Comparison of ENCODE assay signal across 21 cellular contexts in genomic region chr1:5751833-5752714, GRCh38.
DNase-seq lines count a peak whose midpoint lies in the region; ATAC-seq and TF ChIP-seq lines count a peak whose summit lies in the region.
"Had no signal": no experiment of that assay in that cellular context is flagged by ENCODE, and none has a peak within 500 bp of the region (broad histone marks: within the 10 kb centered on the region; RNA-seq: fewer than 3 reads in every experiment).

No MANE protein-coding gene starts in this region.

- TF ChIP-seq EP300 in SK-N-SH (IDR thresholded peaks at IDR 0.05; ENCODE audit: borderline replicate concordance in 1 of 2, low read depth in 1 of 2, low read length in 1 of 2): no peak
- TF ChIP-seq EP300 in upper lobe of left lung (IDR thresholded peaks at IDR 0.05): no peak

- H3K27me3 Mint-ChIP-seq in stimulated activated memory B cell treated with anti-CD40 and anti-IgM and Interleukin-4, amounts not matched to agents 10 μg/mL and 1 μg/mL and 100 μg/mL, for 72 hours: peaks cover 20% of the 10 kb centered on the region
- H3K27me3 Mint-ChIP-seq: CD4-positive, CD25-positive, alpha-beta regulatory T cell had no signal

- H2AFZ ChIP-seq in SK-N-SH (ENCODE audit: low read depth): no peak overlapping the region
- no peak overlapping the region for H2AFZ ChIP-seq in PC-3 (ENCODE audit: low read length)

- peaks cover 0 to 11% of the 10 kb centered on the region in 2 experiments; a peak in 1 of 4 replicates for H3K4me1 ChIP-seq in SK-N-SH (ENCODE audit: control insufficient read depth in 1 of 2, insufficient read depth in 2 of 2, low read depth in 1 of 2, low read length in 1 of 2)
- no peaks in the 10 kb centered on the region for H3K4me1 ChIP-seq in PC-3 (ENCODE audit: insufficient read depth, low read length)
- H3K4me1 ChIP-seq in upper lobe of left lung: peaks cover 0 to 25% (median 8%) of the 10 kb centered on the region in 4 donors
- H3K4me1 ChIP-seq: A549, breast epithelium had no signal

- BruUV-seq in PC-3 (replicated peaks; lab: Mats Ljungman, UMichigan): no TSS peak

- H3K4me1 Mint-ChIP-seq in stimulated activated memory B cell treated with anti-CD40 and anti-IgM and Interleukin-4, amounts not matched to agents 10 μg/mL and 1 μg/mL and 100 μg/mL, for 72 hours: no peaks in the 10 kb centered on the region
- H3K4me1 Mint-ChIP-seq: CD4-positive, CD25-positive, alpha-beta regulatory T cell had no signal

- H3K9me2 ChIP-seq in SK-N-SH (no peaks in the 10 kb centered on the region), PC-3 (replicated peaks; ENCODE audit: low read length) (no peaks in the 10 kb centered on the region)

- no peak for TF ChIP-seq POLR2A in upper lobe of left lung (IDR thresholded peaks at IDR 0.05)

- H3K4me3 ChIP-seq in SK-N-SH (ENCODE audit: low read depth in 2 of 2, low read length in 1 of 2) (no peak overlapping the region), PC-3 (ENCODE audit: low read length) (no peak overlapping the region), upper lobe of left lung (no peak overlapping the region)
- H3K4me3 ChIP-seq: A549, breast epithelium, dorsolateral prefrontal cortex had no signal

- H3K9me3 Mint-ChIP-seq in stimulated activated memory B cell treated with anti-CD40 and anti-IgM and Interleukin-4, amounts not matched to agents 10 μg/mL and 1 μg/mL and 100 μg/mL, for 72 hours: peaks cover 7% of the 10 kb centered on the region
- H3K9me3 Mint-ChIP-seq: activated CD8-positive, alpha-beta T cell treated with anti-CD3 and anti-CD28 coated beads for 36 hours; nephron progenitor cell; type B pancreatic cell had no signal

- H3K9ac ChIP-seq in SK-N-SH (no peak overlapping the region), PC-3 (ENCODE audit: low read length) (no peak overlapping the region)

- H3K4me3 Mint-ChIP-seq in stimulated activated memory B cell treated with anti-CD40 and anti-IgM and Interleukin-4, amounts not matched to agents 10 μg/mL and 1 μg/mL and 100 μg/mL, for 72 hours: no peak overlapping the region
- H3K4me3 Mint-ChIP-seq: activated CD8-positive, alpha-beta T cell treated with anti-CD3 and anti-CD28 coated beads for 36 hours; CD4-positive, CD25-positive, alpha-beta regulatory T cell; nephron progenitor cell; type B pancreatic cell had no signal

- peak; percentile 32 for TF ChIP-seq RAD21 in SK-N-SH (IDR thresholded peaks at IDR 0.05; ENCODE audit: low read length)

- DNase-seq in SK-N-SH (no peak), PC-3 (no peak), inferior parietal cortex (ENCODE audit: extremely low spot score) (peak; percentile 16), upper lobe of left lung (peak; percentile 25 to 39), GOT3 (lab: John Stamatoyannopoulos, UW) (no peak), EL (no peak)
- DNase-seq: activated CD8-positive, alpha-beta T cell treated with anti-CD3 and anti-CD28 coated beads for 36 hours; activated T-cell treated with anti-CD3 and anti-CD28 coated beads, Interleukin-2, amount 50 U/mL, for 48 hours; CD4-positive, CD25-positive, alpha-beta regulatory T cell; IMR-90; MV-4-11; NCI-H82; nephron progenitor cell; stimulated activated naive CD4-positive, alpha-beta T cell; T-helper 1 cell had no signal

- H3F3A ChIP-seq in SK-N-SH (replicated peaks; ENCODE audit: insufficient read depth) (no peaks in the 10 kb centered on the region), PC-3 (ENCODE audit: low read length, unreplicated experiment) (no peaks in the 10 kb centered on the region)

- no peaks in the 10 kb centered on the region for H3K27me3 ChIP-seq in SK-N-SH (ENCODE audit: insufficient read depth)
- H3K27me3 ChIP-seq in PC-3 (ENCODE audit: low read length): peaks cover 96% of the 10 kb centered on the region
- H3K27me3 ChIP-seq in upper lobe of left lung: no peaks in the 10 kb centered on the region
- H3K27me3 ChIP-seq: dorsolateral prefrontal cortex had no signal

- no peaks in the 10 kb centered on the region for H3K36me3 Mint-ChIP-seq in stimulated activated memory B cell treated with anti-CD40 and anti-IgM and Interleukin-4, amounts not matched to agents 10 μg/mL and 1 μg/mL and 100 μg/mL, for 72 hours
- H3K36me3 Mint-ChIP-seq: CD4-positive, CD25-positive, alpha-beta regulatory T cell; type B pancreatic cell had no signal

- POLR2A ChIA-PET in SK-N-SH (lab: Yijun Ruan, JAX): interaction anchor here (1.5 kb wide), 1 partner anchor 14 kb away, joined by 6 read pairs; no protein-coding TSS in a partner anchor
- POLR2A ChIA-PET in PC-3 (lab: Charles Lee; ENCODE audit: unreplicated experiment): no interaction called here

- CTCF ChIA-PET in SK-N-SH (lab: Yijun Ruan, JAX): interaction anchor here (0.6 to 3.7 kb wide), 15 partner anchors 9 to 1096 kb away, joined by 3 to 21 read pairs (median 4); partner anchors contain the start of gene AJAP1
- CTCF ChIA-PET in PC-3 (lab: Charles Lee): no interaction called here

- H3K79me2 ChIP-seq in SK-N-SH (ENCODE audit: insufficient read depth): no peaks in the 10 kb centered on the region
- no peaks in the 10 kb centered on the region for H3K79me2 ChIP-seq in PC-3 (ENCODE audit: low read length)

- TF ChIP-seq CTCF in SK-N-SH (IDR thresholded peaks at IDR 0.05) (no peak), PC-3 (conservative IDR thresholded peaks at IDR 0.05; ENCODE audit: low read depth, low read length) (no peak), upper lobe of left lung (IDR thresholded peaks at IDR 0.05) (no peak)

- no peak overlapping the region for H3K27ac Mint-ChIP-seq in stimulated activated memory B cell treated with anti-CD40 and anti-IgM and Interleukin-4, amounts not matched to agents 10 μg/mL and 1 μg/mL and 100 μg/mL, for 72 hours
- H3K27ac Mint-ChIP-seq: activated CD8-positive, alpha-beta T cell treated with anti-CD3 and anti-CD28 coated beads for 36 hours; CD4-positive, CD25-positive, alpha-beta regulatory T cell; nephron progenitor cell; type B pancreatic cell had no signal

- H3K36me3 ChIP-seq in SK-N-SH (replicated peaks in 1 of 2; ENCODE audit: control insufficient read depth in 1 of 2, insufficient read depth in 2 of 2, low read length in 1 of 2) (no peaks in the 10 kb centered on the region), PC-3 (ENCODE audit: low read depth, low read length) (no peaks in the 10 kb centered on the region), upper lobe of left lung (no peaks in the 10 kb centered on the region)
- H3K36me3 ChIP-seq: breast epithelium had no signal

- H4K20me1 ChIP-seq in SK-N-SH (ENCODE audit: insufficient read depth) (no peaks in the 10 kb centered on the region), PC-3 (ENCODE audit: low read length) (no peaks in the 10 kb centered on the region)

- no peak overlapping the region for H3K27ac ChIP-seq in SK-N-SH (ENCODE audit: low read depth in 2 of 2, low read length in 1 of 2)
- no peak overlapping the region for H3K27ac ChIP-seq in PC-3 (ENCODE audit: low read length)
- no peak overlapping the region for H3K27ac ChIP-seq in upper lobe of left lung
- H3K27ac ChIP-seq: A549, breast epithelium had no signal

- no peak overlapping the region for H3K4me2 ChIP-seq in SK-N-SH
- no peak overlapping the region for H3K4me2 ChIP-seq in PC-3 (ENCODE audit: low read length)
- H3K4me2 ChIP-seq: A549 had no signal

- ATAC-seq in SK-N-SH treated with all-trans-retinoic acid at 6 μM for 48 hours (no peak), PC-3 (0 out of 2 replicates have a peak, but pooled peaks have one; percentile 17), upper lobe of left lung (ENCODE audit: low FRiP score in 2 of 2) (peak in 1 of 2 donors; percentile 28)
- ATAC-seq in stimulated activated memory B cell treated with anti-CD40 and anti-IgM and Interleukin-4, amounts not matched to agents 10 μg/mL and 1 μg/mL and 100 μg/mL, for 72 hours: no peak
- ATAC-seq: A549; activated CD8-positive, alpha-beta T cell treated with anti-CD3 and anti-CD28 coated beads for 36 hours had no signal

- H3K9me3 ChIP-seq in SK-N-SH (no peaks in the 10 kb centered on the region), PC-3 (ENCODE audit: low read length) (no peaks in the 10 kb centered on the region), upper lobe of left lung (no peaks in the 10 kb centered on the region)
- H3K9me3 ChIP-seq: A549, breast epithelium had no signal

- WGBS in SK-N-SH (ENCODE audit: low lambda C conversion rate): 53% methylated on average over 12 of the region's 14 CpGs
- 60 to 64% methylated on average over 13 to 14 of the region's 14 CpGs for WGBS in upper lobe of left lung, 2 donors

- intact Hi-C loops in PC-3 (cut with micrococcal nuclease): no loop called here

TF ChIP-seq in SK-N-SH, 30 proteins besides CTCF, POLR2A, EP300 and RAD21 (continues in another document):
- TF ChIP-seq POLR2AphosphoS5 (IDR thresholded peaks at IDR 0.05; ENCODE audit: low read depth, low read length) (no peak), PBX3 (IDR thresholded peaks at IDR 0.05) (no peak), SIN3A (IDR thresholded peaks at IDR 0.05; ENCODE audit: borderline replicate concordance, low read depth, low read length) (no peak), GATA2 (CRISPR knock-in tag; IDR thresholded peaks at IDR 0.05) (no peak), CHD2 (IDR thresholded peaks at IDR 0.05; ENCODE audit: low read length, partially characterized antibody) (no peak)

TF ChIP-seq in SK-N-SH treated with all-trans-retinoic acid at 6 μM for 48 hours, 23 proteins besides CTCF, POLR2A, EP300 and RAD21 (continues in another document):
- no peak for TF ChIP-seq OSR1 (CRISPR knock-in tag; IDR thresholded peaks at IDR 0.05)
- TF ChIP-seq CREB5 (CRISPR knock-in tag; IDR thresholded peaks at IDR 0.05; ENCODE audit: low read depth): no peak
- no peak for TF ChIP-seq ZC3H10 (CRISPR knock-in tag; IDR thresholded peaks at IDR 0.05)
- no peak for TF ChIP-seq CSRNP3 (CRISPR knock-in tag; IDR thresholded peaks at IDR 0.05)

Comparison
In these comparisons a context has a peak if more than half of its experiments do, and no peak if none do; other contexts are left out.
1. DNase-seq: peak in inferior parietal cortex (single experiment) and upper lobe of left lung (2 of 2); none in SK-N-SH (single experiment), PC-3 (single experiment), GOT3 (single experiment) and EL (single experiment).